Comparison of ENCODE assay signal across 8 cellular contexts in the genomic region with DNA sequence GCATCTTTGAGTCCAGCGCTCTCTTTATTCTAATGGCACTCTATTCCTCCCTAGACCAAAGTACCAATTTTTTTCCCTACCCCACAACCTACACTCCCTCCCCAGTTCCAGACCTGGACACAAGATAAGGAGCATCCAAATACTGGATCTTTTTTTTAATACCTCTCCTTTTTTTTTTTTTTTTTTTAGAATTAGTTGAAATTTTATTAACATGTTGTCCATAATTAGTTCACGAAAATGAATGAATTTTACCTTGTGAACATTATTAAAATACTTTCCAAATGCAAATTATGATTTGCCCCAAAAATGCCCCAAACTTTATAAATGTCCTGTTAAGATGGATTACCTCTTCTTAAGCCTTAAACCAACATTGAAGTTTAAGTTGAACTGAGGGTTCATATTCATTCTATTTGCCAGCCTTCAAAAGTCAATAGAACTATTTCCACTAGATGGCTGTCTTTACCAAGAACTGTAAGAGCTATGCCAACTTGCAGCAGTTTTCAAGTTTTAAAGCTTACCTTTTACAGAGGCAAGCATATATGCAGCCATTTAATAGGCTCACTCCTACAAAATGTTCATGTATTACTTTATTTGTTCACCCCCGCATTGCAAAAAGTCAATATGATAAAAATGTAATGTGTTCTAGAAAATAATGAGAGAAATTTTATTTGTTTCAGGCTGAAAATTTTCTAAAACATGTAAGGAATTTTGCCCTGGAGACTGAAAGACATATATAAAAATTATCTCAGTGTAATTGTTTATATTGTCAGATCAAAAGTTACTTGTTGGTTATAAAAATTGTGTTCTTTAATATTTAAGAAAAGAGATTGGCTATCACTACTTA. TPM values are rescaled to one million over a fixed set of nuclear protein-coding genes. Genes with fewer than 3 reads are reported as not detected.
DNase-seq lines count a peak whose midpoint lies in the region; ATAC-seq and TF ChIP-seq lines count a peak whose summit lies in the region.

No MANE protein-coding gene starts in this region.

- no peaks in the 10 kb centered on the region for H3K9me3 ChIP-seq in CD4-positive, alpha-beta memory T cell (ENCODE audit: control insufficient read depth in 1 of 2, low read length in 2 of 2)
- no peaks in the 10 kb centered on the region for H3K9me3 ChIP-seq in lung (ENCODE audit: control insufficient read depth in 2 of 2, insufficient read depth in 1 of 2, low read length in 1 of 2)

- H3K27ac ChIP-seq in CD4-positive, alpha-beta memory T cell (ENCODE audit: low read depth, low read length), result no peak overlapping the region
- H3K27ac ChIP-seq in lung (ENCODE audit: low read depth in 1 of 2, low read length in 1 of 2), result no peak overlapping the region

- no peaks in the 10 kb centered on the region for H3K4me1 ChIP-seq in CD4-positive, alpha-beta memory T cell (ENCODE audit: insufficient read depth, low read length)
- H3K4me1 ChIP-seq in lung (ENCODE audit: control insufficient read depth in 2 of 2, insufficient read depth in 2 of 2, low read length in 2 of 2), result no peaks in the 10 kb centered on the region

- H3K4me3 ChIP-seq in CD4-positive, alpha-beta memory T cell (ENCODE audit: low read length in 2 of 2), result no peak overlapping the region
- no peak overlapping the region for H3K4me3 ChIP-seq in choroid plexus epithelial cell (ENCODE audit: low read depth, low read length)
- no peak overlapping the region for H3K4me3 ChIP-seq in lung

- POLR2A ChIA-PET in CD4-positive, alpha-beta memory T cell (lab: Charles Lee; ENCODE audit: partially characterized antibody), result interaction anchor here (0.6 to 1.2 kb wide), 3 partner anchors 150 to 159 kb away, joined by 4 to 9 read pairs (median 4); a partner anchor contains a TSS

- intact Hi-C loops in CD4-positive, alpha-beta memory T cell (cut with micrococcal nuclease), result loop anchor here (1.0 to 2.0 kb wide), 4 partner anchors 40 to 460 kb away; a partner anchor contains a TSS
- intact Hi-C loops in activated T-helper 2 cell treated with anti-CD3 and anti-CD28 coated beads, Interferon-gamma antibody, Interleukin-2, Interleukin-4, amounts not matched to agents 10 μg/mL and 5 μg/mL and 100 μg/mL, durations not matched to agents 14 hours and 24 hours and 36 hours (cut with micrococcal nuclease), result loop anchor here (1.0 to 10.0 kb wide), 3 partner anchors 38 to 154 kb away; no protein-coding TSS in a partner anchor
- intact Hi-C loops in activated naive CD4-positive, alpha-beta T cell treated with anti-CD3 and anti-CD28 coated beads for 36 hours (cut with micrococcal nuclease), result loop anchor here (1.0 kb wide), 4 partner anchors 38 to 677 kb away; no protein-coding TSS in a partner anchor

- 63 to 70% methylated on average over 3 of the region's 3 CpGs for WGBS in lung, 2 donors

- no peaks in the 10 kb centered on the region for H3K36me3 ChIP-seq in CD4-positive, alpha-beta memory T cell (ENCODE audit: insufficient read depth, low read length)
- no peaks in the 10 kb centered on the region for H3K36me3 ChIP-seq in lung (ENCODE audit: control insufficient read depth in 2 of 2, insufficient read depth in 2 of 2, low read length in 2 of 2)

- TF ChIP-seq POLR2A in GM18505 (IDR thresholded peaks at IDR 0.05; ENCODE audit: borderline replicate concordance, extremely low read depth, insufficient read depth, insufficient read length), result no peak

- H3K27me3 Mint-ChIP-seq in CD4-positive, alpha-beta memory T cell, result peaks cover 11% of the 10 kb centered on the region in 2 donors
- peaks cover 49% of the 10 kb centered on the region for H3K27me3 Mint-ChIP-seq in activated T-helper 2 cell treated with anti-CD3 and anti-CD28 coated beads, Interferon-gamma antibody, Interleukin-2, Interleukin-4, amounts not matched to agents 10 μg/mL and 5 μg/mL and 100 μg/mL, durations not matched to agents 14 hours and 24 hours and 36 hours (ENCODE audit: low read depth)
- H3K27me3 Mint-ChIP-seq in activated naive CD4-positive, alpha-beta T cell treated with anti-CD3 and anti-CD28 coated beads for 36 hours (ENCODE audit: low read depth), result peaks cover 16% of the 10 kb centered on the region

- DNase-seq in CD4-positive, alpha-beta memory T cell, result peak in 4 of 5 donors; percentile 49 to 62 (median 55)
- DNase-seq in H4 (ENCODE audit: low spot score) (peak; percentile 61), NOMO-1 (lab: John Stamatoyannopoulos, UW; ENCODE audit: unreplicated experiment in 2 of 2) (peak; percentile 54 to 78), choroid plexus epithelial cell (ENCODE audit: low read depth) (peak; percentile 87), lung (ENCODE audit: low spot score) (no peak)
- DNase-seq in activated T-helper 2 cell treated with anti-CD3 and anti-CD28 coated beads, Interferon-gamma antibody, Interleukin-2, Interleukin-4, amounts not matched to agents 10 μg/mL and 5 μg/mL and 100 μg/mL, durations not matched to agents 14 hours and 24 hours and 36 hours (ENCODE audit: low spot score), result no peak
- DNase-seq in activated naive CD4-positive, alpha-beta T cell treated with anti-CD3 and anti-CD28 coated beads for 36 hours, result no peak

- no peaks in the 10 kb centered on the region for H3K27me3 ChIP-seq in CD4-positive, alpha-beta memory T cell (ENCODE audit: insufficient read depth, low read length)
- H3K27me3 ChIP-seq in lung (ENCODE audit: control insufficient read depth, insufficient read depth), result no peaks in the 10 kb centered on the region

- H3K36me3 Mint-ChIP-seq in CD4-positive, alpha-beta memory T cell, result no peaks in the 10 kb centered on the region
- H3K36me3 Mint-ChIP-seq in activated T-helper 2 cell treated with anti-CD3 and anti-CD28 coated beads, Interferon-gamma antibody, Interleukin-2, Interleukin-4, amounts not matched to agents 10 μg/mL and 5 μg/mL and 100 μg/mL, durations not matched to agents 14 hours and 24 hours and 36 hours (ENCODE audit: low read depth), result no peaks in the 10 kb centered on the region
- H3K36me3 Mint-ChIP-seq in activated naive CD4-positive, alpha-beta T cell treated with anti-CD3 and anti-CD28 coated beads for 36 hours (ENCODE audit: low read depth), result no peaks in the 10 kb centered on the region

- peaks cover 0 to 2% (median 0%) of the 10 kb centered on the region in 4 donors for H3K4me1 Mint-ChIP-seq in CD4-positive, alpha-beta memory T cell
- H3K4me1 Mint-ChIP-seq in activated T-helper 2 cell treated with anti-CD3 and anti-CD28 coated beads, Interferon-gamma antibody, Interleukin-2, Interleukin-4, amounts not matched to agents 10 μg/mL and 5 μg/mL and 100 μg/mL, durations not matched to agents 14 hours and 24 hours and 36 hours (ENCODE audit: low read depth), result no peaks in the 10 kb centered on the region
- peaks cover 6% of the 10 kb centered on the region for H3K4me1 Mint-ChIP-seq in activated naive CD4-positive, alpha-beta T cell treated with anti-CD3 and anti-CD28 coated beads for 36 hours (ENCODE audit: low read depth)

- H3K27ac Mint-ChIP-seq in CD4-positive, alpha-beta memory T cell, result no peak overlapping the region
- no peak overlapping the region for H3K27ac Mint-ChIP-seq in activated T-helper 2 cell treated with anti-CD3 and anti-CD28 coated beads, Interferon-gamma antibody, Interleukin-2, Interleukin-4, amounts not matched to agents 10 μg/mL and 5 μg/mL and 100 μg/mL, durations not matched to agents 14 hours and 24 hours and 36 hours
- no peak overlapping the region for H3K27ac Mint-ChIP-seq in activated naive CD4-positive, alpha-beta T cell treated with anti-CD3 and anti-CD28 coated beads for 36 hours

- no peak overlapping the region for H3K4me3 Mint-ChIP-seq in CD4-positive, alpha-beta memory T cell
- H3K4me3 Mint-ChIP-seq in activated T-helper 2 cell treated with anti-CD3 and anti-CD28 coated beads, Interferon-gamma antibody, Interleukin-2, Interleukin-4, amounts not matched to agents 10 μg/mL and 5 μg/mL and 100 μg/mL, durations not matched to agents 14 hours and 24 hours and 36 hours (ENCODE audit: low read depth), result no peak overlapping the region
- H3K4me3 Mint-ChIP-seq in activated naive CD4-positive, alpha-beta T cell treated with anti-CD3 and anti-CD28 coated beads for 36 hours, result no peak overlapping the region

- peak; percentile 64 for TF ChIP-seq CTCF in choroid plexus epithelial cell (conservative IDR thresholded peaks at IDR 0.05; ENCODE audit: low read depth, low read length)
- peak; percentile 42 for TF ChIP-seq CTCF in lung (IDR thresholded peaks at IDR 0.05; ENCODE audit: control extremely low read depth, extremely low read depth)

- no peak for ATAC-seq in lung (ENCODE audit: insufficient read depth, low FRiP score)
- no peak for ATAC-seq in GM18505 (IDR thresholded peaks at IDR 0.05; ENCODE audit: unreplicated experiment)

- H3K9me3 Mint-ChIP-seq in CD4-positive, alpha-beta memory T cell, result no peaks in the 10 kb centered on the region
- H3K9me3 Mint-ChIP-seq in activated T-helper 2 cell treated with anti-CD3 and anti-CD28 coated beads, Interferon-gamma antibody, Interleukin-2, Interleukin-4, amounts not matched to agents 10 μg/mL and 5 μg/mL and 100 μg/mL, durations not matched to agents 14 hours and 24 hours and 36 hours, result no peaks in the 10 kb centered on the region
- no peaks in the 10 kb centered on the region for H3K9me3 Mint-ChIP-seq in activated naive CD4-positive, alpha-beta T cell treated with anti-CD3 and anti-CD28 coated beads for 36 hours

- CTCF ChIA-PET in CD4-positive, alpha-beta memory T cell (lab: Charles Lee; ENCODE audit: partially characterized antibody), result interaction anchor here (0.7 to 7.2 kb wide), 27 partner anchors 10 to 1254 kb away, joined by 3 to 110 read pairs (median 5); a partner anchor contains a TSS
- CTCF ChIA-PET in activated naive CD4-positive, alpha-beta T cell treated with anti-CD3 and anti-CD28 coated beads for 36 hours (lab: Charles Lee), result interaction anchor here (0.6 to 3.4 kb wide), 14 partner anchors 13 to 461 kb away, joined by 3 to 31 read pairs (median 3); a partner anchor contains a TSS

RNA-seq across cellular contexts. Expression of a gene that starts 39.7 kb away (rescaled TPM):
- 10 to 100 TPM; 65.5 to 70.0 TPM for total RNA-seq in CD4-positive, alpha-beta memory T cell
- polyA plus RNA-seq in CD4-positive, alpha-beta memory T cell, result 10 to 100 TPM; 18.7 to 30.6 TPM
- total RNA-seq in H4 (2014; rRNA removed; shearing (Covaris generic)), result 13.1 and 13.2 TPM in 2 replicates
- total RNA-seq in lung, result 10 to 100 TPM; 28.2 to 80.1 TPM
- polyA plus RNA-seq in lung, result 10 to 100 TPM in 1 of 2 donors, 1 to 10 TPM in 1; 8.6 to 18.4 TPM
- 27.2 and 28.1 TPM in 2 replicates for total RNA-seq in activated T-helper 2 cell treated with anti-CD3 and anti-CD28 coated beads, Interferon-gamma antibody, Interleukin-2, Interleukin-4, amounts not matched to agents 10 μg/mL and 5 μg/mL and 100 μg/mL, durations not matched to agents 14 hours and 24 hours and 36 hours
- total RNA-seq in activated naive CD4-positive, alpha-beta T cell treated with anti-CD3 and anti-CD28 coated beads for 36 hours, result 10 to 100 TPM; 39.3 to 40.0 TPM

Comparison
In these comparisons a context has a peak if more than half of its experiments do, and no peak if none do; other contexts are left out.
1. DNase-seq: peak in CD4-positive, alpha-beta memory T cell (4 of 5), H4 (single experiment), NOMO-1 (2 of 2) and choroid plexus epithelial cell (single experiment); none in lung (single experiment), activated T-helper 2 cell treated with anti-CD3 and anti-CD28 coated beads, Interferon-gamma antibody, Interleukin-2, Interleukin-4, amounts not matched to agents 10 μg/mL and 5 μg/mL and 100 μg/mL, durations not matched to agents 14 hours and 24 hours and 36 hours (single experiment) and activated naive CD4-positive, alpha-beta T cell treated with anti-CD3 and anti-CD28 coated beads for 36 hours (single experiment).